Comparison of ENCODE assay signal across 8 cellular contexts in the genomic region with DNA sequence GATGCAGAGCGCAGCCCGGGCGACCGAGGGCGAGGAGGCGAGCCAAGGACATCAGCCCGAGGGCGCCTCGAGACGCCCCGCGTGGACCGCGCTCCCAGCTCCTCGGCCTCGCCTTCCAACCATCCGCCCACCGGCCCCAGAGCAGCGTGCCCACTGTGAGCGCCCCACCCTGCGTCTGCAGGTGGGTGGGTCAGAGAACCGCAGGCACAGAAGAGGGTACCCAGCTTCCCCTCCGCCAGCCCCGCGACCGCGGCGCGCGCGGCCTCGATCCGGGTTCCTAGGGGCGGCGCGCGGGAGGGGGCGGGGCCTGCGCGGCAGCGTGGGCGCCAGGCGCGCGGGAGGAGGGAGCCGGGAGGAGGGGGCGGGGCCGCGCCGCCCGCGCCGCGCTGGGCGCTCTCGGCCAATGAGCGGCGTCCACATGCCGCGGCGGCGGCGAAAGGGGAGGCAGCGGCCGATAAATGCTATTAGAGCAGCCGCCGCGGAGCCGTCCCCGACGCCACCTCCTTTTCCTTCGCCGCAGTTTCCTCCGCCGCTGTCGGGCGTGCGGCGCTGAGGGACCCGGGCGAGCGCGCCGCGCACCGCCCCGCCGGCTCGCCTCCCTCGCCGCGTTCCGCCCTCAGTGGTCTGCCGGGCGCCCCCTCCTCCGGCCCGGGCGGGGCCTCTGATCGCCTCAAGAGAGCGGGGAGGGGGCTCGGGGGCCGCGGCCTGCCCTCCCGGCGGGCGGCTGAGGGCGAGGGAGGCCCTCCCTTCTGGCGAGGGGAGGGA. TPM values are rescaled to one million over a fixed set of nuclear protein-coding genes. Genes with fewer than 3 reads are reported as not detected.
A peak's percentile ranks its signal among the peaks of the same experiment; 100 is the strongest.
DNase-seq lines count a peak whose midpoint lies in the region; ATAC-seq, FAIRE-seq and TF ChIP-seq lines count a peak whose summit lies in the region.

A gene (plus strand): TSS at position 464 of the 765 bp plus-strand sequence. CDS start 543 bp downstream, outside the sequence.

- H3K9me3 Mint-ChIP-seq in astrocyte (ENCODE audit: unreplicated experiment): peaks cover 1% of the 10 kb centered on the region

- H4K20me1 ChIP-seq in astrocyte (ENCODE audit: insufficient read depth, low read length) (peaks cover 45% of the 10 kb centered on the region), hepatocyte (ENCODE audit: insufficient read depth, poor library complexity, severe bottlenecking) (peaks cover 42% of the 10 kb centered on the region)

- H2AFZ ChIP-seq in astrocyte (ENCODE audit: low read depth, low read length): peak within 1 kb of the TSS; percentile 85
- H2AFZ ChIP-seq in hepatocyte: peak within 1 kb of the TSS; percentile 91

- no peak for FAIRE-seq in astrocyte (lab: Jason Lieb, UNC)

- peaks cover 2% of the 10 kb centered on the region for H3K36me3 Mint-ChIP-seq in astrocyte (ENCODE audit: low read depth, unreplicated experiment)

- no peaks in the 10 kb centered on the region for H3K27me3 Mint-ChIP-seq in astrocyte (ENCODE audit: low read depth, unreplicated experiment)

- H3K9ac ChIP-seq in astrocyte (ENCODE audit: low read length): peak within 1 kb of the TSS; percentile 94

- H3K9me2 ChIP-seq in hepatocyte (replicated peaks; ENCODE audit: insufficient read depth): no peaks in the 10 kb centered on the region

- 4% methylated on average over 39 of the region's 108 CpGs for WGBS in hepatocyte (ENCODE audit: low lambda C conversion rate, missing lambda C conversion rate)
- WGBS in aorta, 2 donors: 1% methylated on average over 43 to 108 of the region's 108 CpGs

- H3K27me3 ChIP-seq in astrocyte (ENCODE audit: insufficient read depth, low read length) (no peaks in the 10 kb centered on the region), hepatocyte (no peaks in the 10 kb centered on the region), aorta (ENCODE audit: control insufficient read depth in 1 of 2, insufficient read depth in 2 of 2, low read length in 1 of 2) (no peaks in the 10 kb centered on the region)

- intact Hi-C loops in aorta (cut with DNase I): loop anchor here (1.0 to 5.0 kb wide), 5 partner anchors 36 to 174 kb away; no protein-coding TSS in a partner anchor

- H3K4me2 ChIP-seq in astrocyte (ENCODE audit: low read length) (peak within 1 kb of the TSS; percentile 93), hepatocyte (peak within 1 kb of the TSS; percentile 91)

- DNase-seq in NCI-H2029 treated with DMSO at 0.1 percent for 48 hours (lab: John Stamatoyannopoulos, UW) (peak; percentile 54), T-helper 9 cell (peak; percentile 86), astrocyte (ENCODE audit: low read depth) (peak; percentile 68), hepatocyte (ENCODE audit: low spot score) (peak; percentile 98), retina (peak; percentile 94), aorta (peak; percentile 94 to 95)

- peaks cover 46% of the 10 kb centered on the region for H3K79me2 ChIP-seq in astrocyte (ENCODE audit: insufficient read depth, low read length)
- peaks cover 47% of the 10 kb centered on the region for H3K79me2 ChIP-seq in hepatocyte

- H3K4me1 ChIP-seq in astrocyte (ENCODE audit: insufficient read depth, low read length): peaks cover 19% of the 10 kb centered on the region
- peaks cover 33% of the 10 kb centered on the region for H3K4me1 ChIP-seq in hepatocyte (ENCODE audit: insufficient read depth)
- peaks cover 0 to 4% of the 10 kb centered on the region in 2 donors for H3K4me1 ChIP-seq in aorta (ENCODE audit: control insufficient read depth in 1 of 2, insufficient read depth in 2 of 2, low read length in 2 of 2)

- TF ChIP-seq CTCF in astrocyte (IDR thresholded peaks at IDR 0.05; ENCODE audit: insufficient read depth, low read depth, low read length) (no peak), hepatocyte (IDR thresholded peaks at IDR 0.05; ENCODE audit: poor library complexity) (no peak)

- peak within 1 kb of the TSS; percentile 87 for H3K27ac Mint-ChIP-seq in astrocyte (ENCODE audit: unreplicated experiment)

- H3K4me3 ChIP-seq in astrocyte (ENCODE audit: insufficient read depth, low read depth, low read length) (peak within 1 kb of the TSS; percentile 87), hepatocyte (peak within 1 kb of the TSS; percentile 99), aorta (ENCODE audit: low read length in 2 of 2) (peak within 1 kb of the TSS; percentile 83 to 96)

- peaks cover 25% of the 10 kb centered on the region for H3K4me1 Mint-ChIP-seq in astrocyte (ENCODE audit: low read depth, unreplicated experiment)

- H3K36me3 ChIP-seq in astrocyte (ENCODE audit: insufficient read depth, low read length): peaks cover 19% of the 10 kb centered on the region
- H3K36me3 ChIP-seq in hepatocyte (replicated peaks; ENCODE audit: insufficient read depth, low read depth): no peaks in the 10 kb centered on the region
- H3K36me3 ChIP-seq in aorta (ENCODE audit: control insufficient read depth in 1 of 2, insufficient read depth in 2 of 2, low read length in 1 of 2): peaks cover 0 to 2% of the 10 kb centered on the region in 2 donors

- ATAC-seq in GM18511 (IDR thresholded peaks at IDR 0.05; ENCODE audit: unreplicated experiment) (peak; percentile 81), HG02973 (IDR thresholded peaks at IDR 0.05; ENCODE audit: unreplicated experiment) (peak; percentile 65), aorta (ENCODE audit: low FRiP score) (peak; percentile 97)

- H3K27ac ChIP-seq in astrocyte (ENCODE audit: low read depth, low read length) (peak within 1 kb of the TSS; percentile 90), hepatocyte (peak within 1 kb of the TSS; percentile 100), aorta (ENCODE audit: low read depth in 1 of 2, low read length in 2 of 2) (peak within 1 kb of the TSS; percentile 96 to 97)

- no peaks in the 10 kb centered on the region for H3K9me3 ChIP-seq in astrocyte (ENCODE audit: insufficient read depth, low read depth, low read length)
- H3K9me3 ChIP-seq in hepatocyte (ENCODE audit: low read depth): no peaks in the 10 kb centered on the region
- no peaks in the 10 kb centered on the region for H3K9me3 ChIP-seq in aorta (ENCODE audit: control insufficient read depth, low read length)

- peak within 1 kb of the TSS; percentile 91 for H3K4me3 Mint-ChIP-seq in astrocyte (ENCODE audit: unreplicated experiment)

RNA-seq across cellular contexts. Expression of the gene that starts here (rescaled TPM):
- total RNA-seq in astrocyte: 262 TPM in 2 replicates
- total RNA-seq in hepatocyte: 97.9 and 126 TPM in 2 replicates
- 60.2 and 68.2 TPM in 2 replicates for polyA plus RNA-seq in hepatocyte
- total RNA-seq in aorta: 100 to 1,000 TPM; 231 to 285 TPM
- polyA plus RNA-seq in aorta: 100 to 1,000 TPM in 1 of 2 donors, 10 to 100 TPM in 1; 41.3 to 104 TPM

Comparison
In these comparisons a context has a peak if more than half of its experiments do, and no peak if none do; other contexts are left out.
1. Peak in every context shown above with its lines: DNase-seq, ATAC-seq, H3K4me3 ChIP-seq and H3K27ac ChIP-seq.